12 cellular contexts compared by ENCODE assay signal in the genomic region with DNA sequence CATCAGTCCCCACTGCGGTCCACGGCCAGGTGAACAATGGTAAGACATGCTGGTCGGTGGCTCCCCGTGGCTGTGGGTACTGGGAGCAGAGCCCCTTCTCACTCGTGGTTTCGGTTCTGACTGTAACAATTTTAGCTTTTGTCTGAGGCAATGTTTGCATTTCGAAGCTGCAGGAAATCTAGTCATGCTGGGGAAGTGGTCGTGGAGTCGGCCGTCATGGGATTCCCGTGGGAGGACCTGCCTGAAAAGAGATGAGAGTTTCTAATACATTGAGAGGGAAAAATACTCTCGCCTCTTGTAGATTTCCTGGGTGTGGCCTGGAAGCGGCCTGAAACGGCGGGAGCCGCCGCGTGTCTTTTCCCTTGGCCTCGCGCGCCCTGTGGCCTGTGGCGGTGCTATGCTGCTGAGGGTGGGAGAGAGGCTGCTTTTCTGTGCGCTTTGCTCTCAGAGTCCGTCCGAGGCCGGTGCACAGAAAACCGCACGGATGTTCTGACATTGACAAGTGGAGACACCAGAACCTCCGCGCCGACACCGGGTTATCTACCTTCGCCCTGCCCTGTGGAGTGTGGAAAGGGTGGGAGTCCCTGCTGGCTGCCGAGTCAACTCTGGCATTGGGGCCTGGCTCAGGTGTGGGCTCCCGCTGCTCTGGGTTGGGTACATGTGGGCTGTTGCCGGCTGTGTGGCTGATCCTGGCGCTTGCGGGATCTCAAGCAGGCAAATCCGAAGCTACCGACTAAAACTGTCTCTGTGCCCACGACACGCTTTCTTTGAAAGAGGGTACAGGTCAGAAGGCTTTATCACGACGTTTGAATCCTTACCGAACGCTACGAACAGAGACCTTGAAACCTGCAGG.
A peak's percentile ranks its signal among the peaks of the same experiment; 100 is the strongest.
DNase-seq lines count a peak whose midpoint lies in the region; ATAC-seq and TF ChIP-seq lines count a peak whose summit lies in the region.
"Had no signal": no experiment of that assay in that cellular context is flagged by ENCODE, and none has a peak within 500 bp of the region (broad histone marks: within the 10 kb centered on the region; RNA-seq: fewer than 3 reads in every experiment).

No MANE protein-coding gene starts in this region.

- H3K4me3 Mint-ChIP-seq in activated CD8-positive, alpha-beta T cell treated with anti-CD3 and anti-CD28 coated beads, Interleukin-2, amount 10 ng/mL, durations not matched to agents 7 days and 5 days = no peak overlapping the region
- H3K4me3 Mint-ChIP-seq in memory B cell = no peak overlapping the region

- H3K27me3 ChIP-seq in BLaER1 (no peaks in the 10 kb centered on the region), prostate gland (replicated peaks; ENCODE audit: insufficient read depth) (no peaks in the 10 kb centered on the region)
- H3K27me3 ChIP-seq: cardiac muscle cell had no signal

- no peak for ATAC-seq in activated CD8-positive, alpha-beta T cell treated with anti-CD3 and anti-CD28 coated beads, Interleukin-2, amount 10 ng/mL, durations not matched to agents 7 days and 5 days
- no peak for ATAC-seq in memory B cell (ENCODE audit: low read depth)

- H3K4me1 ChIP-seq in BLaER1 (peaks cover 87% of the 10 kb centered on the region), prostate gland (replicated peaks) (peaks cover 4% of the 10 kb centered on the region)

- peaks cover 22% of the 10 kb centered on the region for H3K4me1 Mint-ChIP-seq in activated CD8-positive, alpha-beta T cell treated with anti-CD3 and anti-CD28 coated beads, Interleukin-2, amount 10 ng/mL, durations not matched to agents 7 days and 5 days (ENCODE audit: low read depth)
- peaks cover 12% of the 10 kb centered on the region for H3K4me1 Mint-ChIP-seq in memory B cell

- H3K27me3 Mint-ChIP-seq in activated CD8-positive, alpha-beta T cell treated with anti-CD3 and anti-CD28 coated beads, Interleukin-2, amount 10 ng/mL, durations not matched to agents 7 days and 5 days (ENCODE audit: low read depth) = no peaks in the 10 kb centered on the region
- no peaks in the 10 kb centered on the region for H3K27me3 Mint-ChIP-seq in memory B cell

- peak; percentile 60 for DNase-seq in GDM1 (lab: John Stamatoyannopoulos, UW)
- DNase-seq in activated CD8-positive, alpha-beta T cell treated with anti-CD3 and anti-CD28 coated beads, Interleukin-2, amount 10 ng/mL, durations not matched to agents 7 days and 5 days = no peak
- DNase-seq in memory B cell (ENCODE audit: low spot score in 2 of 2) = no peak
- DNase-seq in stimulated activated CD4-positive, alpha-beta T cell treated with anti-CD3 and anti-CD28 coated beads, Interleukin-2, amount 100 ng/mL, for 48 hours = no peak
- no peak for DNase-seq in H4 (ENCODE audit: low spot score)
- DNase-seq in prostate gland (ENCODE audit: low spot score) = no peak
- no peak for DNase-seq in AG08396 (ENCODE audit: low spot score)
- DNase-seq: NCI-H1092 treated with DMSO at 0.1 percent for 48 hours, small intestine, SW 1271 had no signal

- peaks cover 35% of the 10 kb centered on the region for H3K36me3 Mint-ChIP-seq in activated CD8-positive, alpha-beta T cell treated with anti-CD3 and anti-CD28 coated beads, Interleukin-2, amount 10 ng/mL, durations not matched to agents 7 days and 5 days (ENCODE audit: low read depth)
- H3K36me3 Mint-ChIP-seq in memory B cell = peaks cover 13% of the 10 kb centered on the region

- peaks cover 22% of the 10 kb centered on the region for H4K20me1 ChIP-seq in BLaER1

- H3K36me3 ChIP-seq in BLaER1 (peaks cover 61% of the 10 kb centered on the region), prostate gland (peaks cover 0 to 14% of the 10 kb centered on the region in 2 donors)

- no peak for TF ChIP-seq CTCF in prostate gland (IDR thresholded peaks at IDR 0.05)

- H3K27ac Mint-ChIP-seq in activated CD8-positive, alpha-beta T cell treated with anti-CD3 and anti-CD28 coated beads, Interleukin-2, amount 10 ng/mL, durations not matched to agents 7 days and 5 days = peak overlapping the region; percentile 57
- H3K27ac Mint-ChIP-seq in memory B cell = peak overlapping the region; percentile 86

- peak overlapping the region; percentile 61; the same call in 1 of the 2 replicates for H3K9ac ChIP-seq in BLaER1

- intact Hi-C loops in prostate gland (cut with DNase I) = no loop called here

- H3K9me3 ChIP-seq in BLaER1 (no peaks in the 10 kb centered on the region), prostate gland (no peaks in the 10 kb centered on the region)

- H3K4me3 ChIP-seq in BLaER1 (no peak overlapping the region), prostate gland (no peak overlapping the region)
- H3K4me3 ChIP-seq: cardiac muscle cell had no signal

- H3K4me2 ChIP-seq in BLaER1 = peak overlapping the region; percentile 80

- CTCF ChIA-PET in activated CD8-positive, alpha-beta T cell treated with anti-CD3 and anti-CD28 coated beads, Interleukin-2, amount 10 ng/mL, durations not matched to agents 7 days and 5 days (lab: Charles Lee) = no interaction called here

- TF ChIP-seq POLR2A in prostate gland (IDR thresholded peaks at IDR 0.05) = no peak

- H3K27ac ChIP-seq in BLaER1 = peak overlapping the region; percentile 75
- no peak overlapping the region for H3K27ac ChIP-seq in prostate gland
- H3K27ac ChIP-seq: cardiac muscle cell had no signal

- 87% methylated on average over 47 of the region's 47 CpGs for WGBS in prostate gland

- POLR2A ChIA-PET in activated CD8-positive, alpha-beta T cell treated with anti-CD3 and anti-CD28 coated beads, Interleukin-2, amount 10 ng/mL, durations not matched to agents 7 days and 5 days (lab: Charles Lee) = interaction anchor here (0.6 kb wide), 1 partner anchor 48 kb away, joined by 3 read pairs; no protein-coding TSS in a partner anchor

- H3K9me3 Mint-ChIP-seq in activated CD8-positive, alpha-beta T cell treated with anti-CD3 and anti-CD28 coated beads, Interleukin-2, amount 10 ng/mL, durations not matched to agents 7 days and 5 days (ENCODE audit: insufficient read depth) = no peaks in the 10 kb centered on the region
- H3K9me3 Mint-ChIP-seq in memory B cell = no peaks in the 10 kb centered on the region
